In genomic region chr12:125312471-125312870, GRCh38 we compare ENCODE assay signal across 22 cellular contexts.
DNase-seq lines count a peak whose midpoint lies in the region; ATAC-seq and TF ChIP-seq lines count a peak whose summit lies in the region.
"Had no signal": no experiment of that assay in that cellular context is flagged by ENCODE, and none has a peak within 500 bp of the region (broad histone marks: within the 10 kb centered on the region; RNA-seq: fewer than 3 reads in every experiment).

No MANE protein-coding gene starts in this region.

- no peaks in the 10 kb centered on the region for H3K27me3 ChIP-seq in endodermal cell (ENCODE audit: control insufficient read depth, insufficient read depth, low read length, poor library complexity, severe bottlenecking)
- H3K27me3 ChIP-seq: BLaER1 treated with 17β-estradiol and CSF1 and Interleukin-3, amounts not matched to agents 10 nM and 100 nM had no signal

- H3K36me3 ChIP-seq in endodermal cell (ENCODE audit: control insufficient read depth, insufficient read depth, low read length): no peaks in the 10 kb centered on the region
- H3K36me3 ChIP-seq: BLaER1 treated with 17β-estradiol and CSF1 and Interleukin-3, amounts not matched to agents 10 nM and 100 nM had no signal

- 86 to 100% methylated on average over 3 of the region's 3 CpGs for WGBS in endodermal cell (ENCODE audit: insufficient coverage in 1 of 2, insufficient read length in 1 of 2), 2 experiments

- H3K27ac Mint-ChIP-seq in endodermal cell: no peak overlapping the region
- H3K27ac Mint-ChIP-seq: B cell; CD4-positive, alpha-beta T cell; CD8-positive, alpha-beta T cell had no signal

- no peak for ATAC-seq in HG03095 (IDR thresholded peaks at IDR 0.05; ENCODE audit: unreplicated experiment)
- ATAC-seq: CD8-positive, alpha-beta T cell had no signal

- H3K27me3 Mint-ChIP-seq in endodermal cell (ENCODE audit: insufficient read depth): peaks cover 2% of the 10 kb centered on the region

- no peak overlapping the region for H3K9ac ChIP-seq in endodermal cell (ENCODE audit: extremely low read depth, low read length, poor library complexity, severe bottlenecking)
- H3K9ac ChIP-seq: BLaER1 treated with 17β-estradiol and CSF1 and Interleukin-3, amounts not matched to agents 10 nM and 100 nM had no signal

- H3K27ac ChIP-seq in endodermal cell (ENCODE audit: low read depth, low read length): no peak overlapping the region
- H3K27ac ChIP-seq: 22Rv1; A549; BLaER1 treated with 17β-estradiol and CSF1 and Interleukin-3, amounts not matched to agents 10 nM and 100 nM; C4-2B had no signal

- no peaks in the 10 kb centered on the region for H3K9me3 ChIP-seq in endodermal cell (ENCODE audit: control insufficient read depth, low read length)
- H3K9me3 ChIP-seq: A549 had no signal

- H3K4me3 Mint-ChIP-seq in endodermal cell: no peak overlapping the region
- H3K4me3 Mint-ChIP-seq: B cell; CD4-positive, alpha-beta T cell; CD8-positive, alpha-beta T cell had no signal

- peak; percentile 22 for DNase-seq in activated effector memory CD4-positive, alpha-beta T cell treated with anti-CD3 and anti-CD28 coated beads, Interleukin-2, amount 50 U/mL, for 16 hours
- no peak for DNase-seq in activated effector memory CD4-positive, alpha-beta T cell treated with Interleukin-2 at 50 U/mL for 16 hours
- DNase-seq in G401 (ENCODE audit: low spot score) (peak; percentile 64), endodermal cell (peak; percentile 27), pons (ENCODE audit: low spot score) (peak; percentile 9), HPDE6-E6E7 (ENCODE audit: extremely low spot score) (no peak)
- DNase-seq: AML-193; Caco-2; Calu3; CD4-positive, alpha-beta T cell; CD8-positive, alpha-beta T cell; DMS53; DMS79; DND-41; EL; GF-D8 had no signal

- in situ Hi-C loops in G401 (cut with HindIII; ENCODE audit: low sequenced_read_pairs): no loop called here

- no peaks in the 10 kb centered on the region for H3K9me3 Mint-ChIP-seq in endodermal cell
- H3K9me3 Mint-ChIP-seq: CD4-positive, alpha-beta T cell; CD8-positive, alpha-beta T cell had no signal

- H3K4me1 Mint-ChIP-seq in endodermal cell: peaks cover 9% of the 10 kb centered on the region
- H3K4me1 Mint-ChIP-seq: B cell had no signal

- no peaks in the 10 kb centered on the region for H3K4me1 ChIP-seq in endodermal cell (ENCODE audit: control insufficient read depth, insufficient read depth, low read length)
- H3K4me1 ChIP-seq: A549, Caco-2 had no signal

- no peak for TF ChIP-seq CTCF in endodermal cell (conservative IDR thresholded peaks at IDR 0.05)

- no peak overlapping the region for H3K4me3 ChIP-seq in endodermal cell (ENCODE audit: low read length)
- H3K4me3 ChIP-seq: A549; BLaER1 treated with 17β-estradiol and CSF1 and Interleukin-3, amounts not matched to agents 10 nM and 100 nM had no signal

- H3K36me3 Mint-ChIP-seq in endodermal cell (ENCODE audit: low read depth): no peaks in the 10 kb centered on the region
- H3K36me3 Mint-ChIP-seq: CD8-positive, alpha-beta T cell had no signal

Comparison
In these comparisons a context has a peak if more than half of its experiments do, and no peak if none do; other contexts are left out.
1. DNase-seq: peak in activated effector memory CD4-positive, alpha-beta T cell treated with anti-CD3 and anti-CD28 coated beads, Interleukin-2, amount 50 U/mL, for 16 hours (single experiment), G401 (single experiment), endodermal cell (single experiment) and pons (single experiment); none in activated effector memory CD4-positive, alpha-beta T cell treated with Interleukin-2 at 50 U/mL for 16 hours (single experiment) and HPDE6-E6E7 (single experiment).